ENCODE assay signal across 1 cellular context in the genomic region with DNA sequence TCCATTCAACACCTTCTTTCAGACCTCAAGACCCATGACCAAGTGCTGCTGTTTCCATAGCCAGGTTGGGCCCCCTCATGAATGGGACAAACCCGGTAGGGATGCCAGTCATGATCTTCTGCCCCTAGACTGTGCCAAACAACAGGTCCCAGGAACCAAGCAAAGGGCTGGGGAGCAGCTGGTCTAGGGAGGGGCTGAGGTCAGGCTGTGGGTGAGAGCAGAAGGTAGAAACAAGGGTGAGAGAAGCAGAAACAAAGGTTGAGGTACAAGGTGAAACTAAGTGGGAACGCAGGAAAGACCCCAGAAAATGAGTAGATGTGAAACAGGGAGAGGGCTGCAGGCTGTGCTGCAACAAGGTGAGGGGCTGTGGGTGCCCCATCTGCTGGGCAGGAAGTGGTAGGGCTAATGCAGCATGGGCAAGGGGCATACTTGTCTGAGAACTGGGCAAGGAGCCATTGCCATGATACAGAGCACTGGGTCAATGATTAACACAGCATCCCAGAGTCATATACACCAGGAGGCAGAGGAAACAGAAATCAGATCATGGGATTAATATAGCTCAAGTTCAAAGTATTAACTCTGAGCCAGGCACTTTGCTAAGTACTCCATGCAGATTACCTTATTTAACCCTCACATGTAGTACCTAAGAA.
TF ChIP-seq lines count a peak whose summit lies in the region.

No MANE protein-coding gene starts in this region.

TF ChIP-seq in SK-N-SH treated with all-trans-retinoic acid at 6 μM for 48 hours, 23 proteins besides CTCF, POLR2A, EP300 and RAD21 (continued from another document):
- TF ChIP-seq, protein P1, sequence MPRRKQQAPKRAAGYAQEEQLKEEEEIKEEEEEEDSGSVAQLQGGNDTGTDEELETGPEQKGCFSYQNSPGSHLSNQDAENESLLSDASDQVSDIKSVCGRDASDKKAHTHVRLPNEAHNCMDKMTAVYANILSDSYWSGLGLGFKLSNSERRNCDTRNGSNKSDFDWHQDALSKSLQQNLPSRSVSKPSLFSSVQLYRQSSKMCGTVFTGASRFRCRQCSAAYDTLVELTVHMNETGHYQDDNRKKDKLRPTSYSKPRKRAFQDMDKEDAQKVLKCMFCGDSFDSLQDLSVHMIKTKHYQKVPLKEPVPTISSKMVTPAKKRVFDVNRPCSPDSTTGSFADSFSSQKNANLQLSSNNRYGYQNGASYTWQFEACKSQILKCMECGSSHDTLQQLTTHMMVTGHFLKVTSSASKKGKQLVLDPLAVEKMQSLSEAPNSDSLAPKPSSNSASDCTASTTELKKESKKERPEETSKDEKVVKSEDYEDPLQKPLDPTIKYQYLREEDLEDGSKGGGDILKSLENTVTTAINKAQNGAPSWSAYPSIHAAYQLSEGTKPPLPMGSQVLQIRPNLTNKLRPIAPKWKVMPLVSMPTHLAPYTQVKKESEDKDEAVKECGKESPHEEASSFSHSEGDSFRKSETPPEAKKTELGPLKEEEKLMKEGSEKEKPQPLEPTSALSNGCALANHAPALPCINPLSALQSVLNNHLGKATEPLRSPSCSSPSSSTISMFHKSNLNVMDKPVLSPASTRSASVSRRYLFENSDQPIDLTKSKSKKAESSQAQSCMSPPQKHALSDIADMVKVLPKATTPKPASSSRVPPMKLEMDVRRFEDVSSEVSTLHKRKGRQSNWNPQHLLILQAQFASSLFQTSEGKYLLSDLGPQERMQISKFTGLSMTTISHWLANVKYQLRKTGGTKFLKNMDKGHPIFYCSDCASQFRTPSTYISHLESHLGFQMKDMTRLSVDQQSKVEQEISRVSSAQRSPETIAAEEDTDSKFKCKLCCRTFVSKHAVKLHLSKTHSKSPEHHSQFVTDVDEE (CRISPR knock-in tag; IDR thresholded peaks at IDR 0.05): no peak
- no peak for TF ChIP-seq ZNF8 (CRISPR knock-in tag; IDR thresholded peaks at IDR 0.05)
